In genomic region chr3:45067486-45067885, GRCh38 we compare ENCODE assay signal across 1 cellular context.
TF ChIP-seq lines count a peak whose summit lies in the region.

No MANE protein-coding gene starts in this region.

TF ChIP-seq in IMR-90, 13 proteins besides CTCF, POLR2A, EP300 and RAD21:
- no peak for TF ChIP-seq CEBPB (IDR thresholded peaks at IDR 0.05; ENCODE audit: low read depth, low read length)
- TF ChIP-seq MAZ (IDR thresholded peaks at IDR 0.05; ENCODE audit: borderline replicate concordance, low read depth, low read length), result no peak
- no peak for TF ChIP-seq USF2 (IDR thresholded peaks at IDR 0.05; ENCODE audit: low read depth, low read length)
- TF ChIP-seq CHD1 (IDR thresholded peaks at IDR 0.05; ENCODE audit: low read depth, low read length), result no peak
